ENCODE assay signal across 12 cellular contexts in genomic region chr1:212315184-212315583, GRCh38. TPM values are rescaled to one million over a fixed set of nuclear protein-coding genes. Genes with fewer than 3 reads are reported as not detected.
DNase-seq lines count a peak whose midpoint lies in the region; ATAC-seq, FAIRE-seq and TF ChIP-seq lines count a peak whose summit lies in the region.
"Had no signal": no experiment of that assay in that cellular context is flagged by ENCODE, and none has a peak within 500 bp of the region (broad histone marks: within the 10 kb centered on the region; RNA-seq: fewer than 3 reads in every experiment).

No MANE protein-coding gene starts in this region.

- WGBS in K562 (ENCODE audit: insufficient coverage, low coverage, missing lambda C conversion rate), result 48% methylated on average over 2 of the region's 2 CpGs

- H3F3A ChIP-seq in GM23338 (replicated peaks; ENCODE audit: low read depth), result no peaks in the 10 kb centered on the region

- H3K4me3 ChIP-seq in GM23338 (no peak overlapping the region), K562 (no peak overlapping the region), subcutaneous abdominal adipose tissue (ENCODE audit: low read depth in 1 of 5, low read length in 5 of 5) (no peak overlapping the region)

- DNase-seq in activated naive CD4-positive, alpha-beta T cell treated with anti-CD3 and anti-CD28 coated beads, Interleukin-2, amount 50 U/mL, for 72 hours (ENCODE audit: low spot score in 2 of 2), result no peak
- no peak for DNase-seq in activated naive CD4-positive, alpha-beta T cell treated with anti-CD3 and anti-CD28 coated beads, Interleukin-2, amount 50 U/mL, for 16 hours
- no peak for DNase-seq in GM23338 (ENCODE audit: low spot score)
- DNase-seq in K562 (ENCODE audit: extremely low read depth in 1 of 4, low spot score in 3 of 4), result no peak
- no peak for DNase-seq in nephron progenitor cell
- no peak for DNase-seq in activated gamma-delta T cell treated with Interleukin-2 at 50 U/mL for 16 hours
- DNase-seq: CD8-positive, alpha-beta T cell; DND-41; GDM1 had no signal

- peaks cover 0 to 19% of the 10 kb centered on the region in 2 donors for H3K36me3 Mint-ChIP-seq in activated naive CD4-positive, alpha-beta T cell treated with anti-CD3 and anti-CD28 coated beads, Interleukin-2, amount 50 U/mL, for 72 hours
- peaks cover 10% of the 10 kb centered on the region for H3K36me3 Mint-ChIP-seq in GM23338 (ENCODE audit: low read depth)
- peaks cover 21% of the 10 kb centered on the region for H3K36me3 Mint-ChIP-seq in nephron progenitor cell (ENCODE audit: low read depth)

- in situ Hi-C loops in K562 (cut with MboI), result no loop called here

- no TSS peak for BruUV-seq in K562 (replicated peaks; lab: Mats Ljungman, UMichigan)

- H3K79me2 ChIP-seq in GM23338 (replicated peaks; ENCODE audit: insufficient read depth) (peaks cover 78% of the 10 kb centered on the region), K562 (ENCODE audit: control insufficient read depth, insufficient read depth, low read length) (peaks cover 86% of the 10 kb centered on the region)

- peaks cover 24% of the 10 kb centered on the region for H3K4me1 Mint-ChIP-seq in GM23338
- peaks cover 10% of the 10 kb centered on the region for H3K4me1 Mint-ChIP-seq in nephron progenitor cell

- H3K36me3 ChIP-seq in GM23338 (ENCODE audit: insufficient read depth) (no peaks in the 10 kb centered on the region), K562 (ENCODE audit: control insufficient read depth, insufficient read depth, low read length) (peaks cover 17% of the 10 kb centered on the region; the same call in 2 of the 3 replicates), subcutaneous abdominal adipose tissue (ENCODE audit: control insufficient read depth in 5 of 5, insufficient read depth in 5 of 5, low read length in 5 of 5) (no peaks in the 10 kb centered on the region)

- H3K27me3 ChIP-seq in GM23338 (ENCODE audit: insufficient read depth) (no peaks in the 10 kb centered on the region), K562 (ENCODE audit: control insufficient read depth in 2 of 2, insufficient read depth in 2 of 2, low read length in 2 of 2) (no peaks in the 10 kb centered on the region), subcutaneous abdominal adipose tissue (ENCODE audit: control insufficient read depth in 5 of 5, insufficient read depth in 4 of 5, low read length in 5 of 5) (no peaks in the 10 kb centered on the region)

- no peak overlapping the region for H3K4me2 ChIP-seq in GM23338
- no peak overlapping the region for H3K4me2 ChIP-seq in K562 (ENCODE audit: insufficient read depth, low read length)

- no peaks in the 10 kb centered on the region for H3K9me1 ChIP-seq in K562 (ENCODE audit: control insufficient read depth, insufficient read depth, low read length)

- no peak for TF ChIP-seq EP300 in K562 (IDR thresholded peaks at IDR 0.05; ENCODE audit: low read length)

- H2AFZ ChIP-seq in GM23338 (no peak overlapping the region), K562 (ENCODE audit: low read depth, low read length) (no peak overlapping the region)

- H3K9ac ChIP-seq in K562 (ENCODE audit: insufficient read depth in 1 of 2, low read depth in 2 of 2, low read length in 2 of 2) (no peak overlapping the region), subcutaneous abdominal adipose tissue (ENCODE audit: low read length in 5 of 5) (no peak overlapping the region)

- POLR2A ChIA-PET in K562 (lab: Yijun Ruan, JAX), result interaction anchor here (1.2 to 2.2 kb wide), 3 partner anchors 24 to 293 kb away, joined by 3 to 4 read pairs (median 3); partner anchors contain the start of gene ATF3

- no peak for TF ChIP-seq CTCF in GM23338 (conservative IDR thresholded peaks at IDR 0.05; ENCODE audit: low read depth in 2 of 2)
- no peak for TF ChIP-seq CTCF in K562 (IDR thresholded peaks at IDR 0.05 in 2 of 3, conservative IDR thresholded peaks at IDR 0.05 in 1 of 3; ENCODE audit: insufficient read depth in 2 of 3, low read depth in 1 of 3, low read length in 3 of 3)
- no peak for TF ChIP-seq CTCF in nephron progenitor cell (IDR thresholded peaks at IDR 0.05)

- H3K4me3 Mint-ChIP-seq in GM23338, result no peak overlapping the region
- H3K4me3 Mint-ChIP-seq in nephron progenitor cell, result no peak overlapping the region
- H3K4me3 Mint-ChIP-seq: CD14-positive monocyte; CD8-positive, alpha-beta T cell had no signal

- H3K27ac ChIP-seq in GM23338 (ENCODE audit: low read depth) (peak overlapping the region; percentile 34), K562 (ENCODE audit: extremely low read depth, low read depth, low read length) (no peak overlapping the region), subcutaneous abdominal adipose tissue (ENCODE audit: low read depth, low read length) (peak overlapping the region; percentile 0)
- H3K27ac ChIP-seq: HL-60 had no signal

- TF ChIP-seq POLR2A in K562 (conservative IDR thresholded peaks at IDR 0.05), result no peak

- intact Hi-C loops in K562 (cut with micrococcal nuclease), result loop anchor here (2.0 kb wide), 1 partner anchor 244 kb away; no protein-coding TSS in a partner anchor

- H3K9me3 ChIP-seq in K562 (replicated peaks; ENCODE audit: control insufficient read depth, insufficient read depth, low read depth, low read length) (no peaks in the 10 kb centered on the region), subcutaneous abdominal adipose tissue (ENCODE audit: control insufficient read depth in 5 of 5, low read length in 5 of 5) (no peaks in the 10 kb centered on the region)

- TF ChIP-seq RAD21 in K562 (CRISPR knock-in tag; conservative IDR thresholded peaks at IDR 0.05 in 1 of 2, IDR thresholded peaks at IDR 0.05 in 1 of 2), result no peak

- H3K9me3 Mint-ChIP-seq in activated naive CD4-positive, alpha-beta T cell treated with anti-CD3 and anti-CD28 coated beads, Interleukin-2, amount 50 U/mL, for 72 hours, result no peaks in the 10 kb centered on the region
- H3K9me3 Mint-ChIP-seq in GM23338, result peaks cover 10% of the 10 kb centered on the region; the same call in 2 of the 3 replicates
- H3K9me3 Mint-ChIP-seq in nephron progenitor cell, result peaks cover 9% of the 10 kb centered on the region
- H3K9me3 Mint-ChIP-seq: CD14-positive monocyte had no signal

- H3K27ac Mint-ChIP-seq in activated naive CD4-positive, alpha-beta T cell treated with anti-CD3 and anti-CD28 coated beads, Interleukin-2, amount 50 U/mL, for 72 hours, result no peak overlapping the region
- H3K27ac Mint-ChIP-seq in GM23338 (no peak overlapping the region), nephron progenitor cell (no peak overlapping the region)

- no peaks in the 10 kb centered on the region for H3K9me2 ChIP-seq in GM23338 (ENCODE audit: insufficient read depth)

- peaks cover 2% of the 10 kb centered on the region for H3K27me3 Mint-ChIP-seq in GM23338 (ENCODE audit: insufficient read depth, low read depth, poor library complexity)
- H3K27me3 Mint-ChIP-seq in nephron progenitor cell (ENCODE audit: low read depth, poor library complexity), result peaks cover 4% of the 10 kb centered on the region

- ATAC-seq in activated naive CD4-positive, alpha-beta T cell treated with anti-CD3 and anti-CD28 coated beads, Interleukin-2, amount 50 U/mL, for 72 hours, result peak; percentile 55 to 70
- ATAC-seq in GM23338 (no peak), K562 (0 out of 3 replicates have a peak, but pooled peaks have one; percentile 39)
- ATAC-seq: CD8-positive, alpha-beta T cell had no signal

- peaks cover 24% of the 10 kb centered on the region for H3K4me1 ChIP-seq in GM23338 (ENCODE audit: insufficient read depth)
- H3K4me1 ChIP-seq in K562 (replicated peaks in 1 of 2; ENCODE audit: control insufficient read depth in 2 of 2, insufficient read depth in 2 of 2, low read length in 2 of 2), result no peaks in the 10 kb centered on the region
- H3K4me1 ChIP-seq in subcutaneous abdominal adipose tissue (ENCODE audit: control insufficient read depth in 5 of 5, insufficient read depth in 5 of 5, low read length in 5 of 5), result peaks cover 0 to 33% (median 21%) of the 10 kb centered on the region in 5 donors

- H4K20me1 ChIP-seq in GM23338 (replicated peaks; ENCODE audit: insufficient read depth) (no peaks in the 10 kb centered on the region), K562 (replicated peaks; ENCODE audit: control insufficient read depth, insufficient read depth, low read length) (no peaks in the 10 kb centered on the region)

- CTCF ChIA-PET in K562 (lab: Yijun Ruan, JAX; ENCODE audit: low intra/inter-chr PET ratio), result interaction anchor here (0.7 to 1.2 kb wide), 3 partner anchors 10 to 252 kb away, joined by 3 to 5 read pairs (median 4); no protein-coding TSS in a partner anchor

- FAIRE-seq in K562 (lab: Jason Lieb, UNC), result no peak

TF ChIP-seq in GM23338, 12 proteins besides CTCF, POLR2A, EP300 and RAD21 (continues in another document):
- TF ChIP-seq JUNB (IDR thresholded peaks at IDR 0.05; ENCODE audit: unreplicated experiment) (no peak), CREB1 (CRISPR knock-in tag; IDR thresholded peaks at IDR 0.05; ENCODE audit: low read depth) (no peak), STAT1 (IDR thresholded peaks at IDR 0.05; ENCODE audit: unreplicated experiment) (no peak)

TF ChIP-seq in K562, 482 proteins besides CTCF, POLR2A, EP300 and RAD21:
- TF ChIP-seq POLR2H (tag; IDR thresholded peaks at IDR 0.05; ENCODE audit: low read depth), result peak; percentile 43; the same call in 1 of the 2 replicates
- peak; percentile 32 for TF ChIP-seq RBM25 (IDR thresholded peaks at IDR 0.05; ENCODE audit: low read depth, low read length, severe bottlenecking)
- no peak for TF ChIP-seq SMAD4 (CRISPR knock-in tag; conservative IDR thresholded peaks at IDR 0.05)

RNA-seq across cellular contexts. Expression of gene PPP2R5A, which starts 30.0 kb away (rescaled TPM):
- total RNA-seq in activated naive CD4-positive, alpha-beta T cell treated with anti-CD3 and anti-CD28 coated beads, Interleukin-2, amount 50 U/mL, for 72 hours, result 10 to 100 TPM; 28.1 to 33.1 TPM
- 38.3 and 43.5 TPM in 2 replicates for total RNA-seq in GM23338 (2014; rRNA removed; shearing (Covaris generic))
- polyA plus RNA-seq in GM23338 (2016; fragmentation: Nextera tagmentation; extraction: Ambion mirVana), result 12.4 and 16.2 TPM in 2 replicates
- total RNA-seq in K562 (2011; cell fraction: chromatin; rRNA removed; ENCODE audit: low replicate concordance), result 22.5 and 38.1 TPM in 2 replicates
- 17.6 and 18.8 TPM in 2 replicates for total RNA-seq in K562 (2011; cell fraction: nucleolus; rRNA removed)
- 24.0 and 38.3 TPM in 2 replicates for total RNA-seq in K562 (2011; cell fraction: nucleoplasm; rRNA removed)
- 57.2 and 59.8 TPM in 2 replicates for total RNA-seq in K562 (2014; rRNA removed)
- 64.3 and 73.5 TPM in 2 replicates for total RNA-seq in K562 (2014; rRNA removed; fragmentation: Illumina TruSeq; extraction: Trizol)
- total RNA-seq in K562 (2015; rRNA removed; fragmentation: Illumina TruSeq; extraction: Trizol), result 66.1 and 69.6 TPM in 2 replicates
- total RNA-seq in K562 (2021), result 70.9 and 71.1 TPM in 2 replicates
- 79.3 and 106 TPM in 2 replicates for polyA plus RNA-seq in K562 (2011; rRNA removed)
- polyA plus RNA-seq in K562 (2011; cell fraction: cytosol; rRNA removed), result 37.4 and 45.8 TPM in 2 replicates
- 26.6 and 37.4 TPM in 2 replicates for polyA plus RNA-seq in K562 (2011; cell fraction: nucleus; rRNA removed)
- 45.3 and 51.5 TPM in 2 replicates for polyA plus RNA-seq in K562 (2012)
- 62.9 and 71.3 TPM in 2 replicates for polyA plus RNA-seq in K562 (2014; fragmentation: Illumina TruSeq; extraction: Trizol)
- 10 to 100 TPM; 26.9 to 31.2 TPM for polyA plus RNA-seq in K562 (2014; fragmentation: Nextera tagmentation; extraction: Ambion mirVana)
- 53.8 and 62.2 TPM in 2 replicates for polyA plus RNA-seq in K562 (2014; rRNA removed)
- 59.4 and 61.4 TPM in 2 replicates for polyA minus RNA-seq in K562 (2011; rRNA and poly(A)+ RNA removed)
- polyA minus RNA-seq in K562 (2011; cell fraction: cytosol; rRNA and poly(A)+ RNA removed), result 33.0 and 37.2 TPM in 2 replicates
- polyA minus RNA-seq in K562 (2011; cell fraction: nucleus; rRNA and poly(A)+ RNA removed), result 25.4 and 30.1 TPM in 2 replicates
